13 cellular contexts compared by ENCODE assay signal in the genomic region with DNA sequence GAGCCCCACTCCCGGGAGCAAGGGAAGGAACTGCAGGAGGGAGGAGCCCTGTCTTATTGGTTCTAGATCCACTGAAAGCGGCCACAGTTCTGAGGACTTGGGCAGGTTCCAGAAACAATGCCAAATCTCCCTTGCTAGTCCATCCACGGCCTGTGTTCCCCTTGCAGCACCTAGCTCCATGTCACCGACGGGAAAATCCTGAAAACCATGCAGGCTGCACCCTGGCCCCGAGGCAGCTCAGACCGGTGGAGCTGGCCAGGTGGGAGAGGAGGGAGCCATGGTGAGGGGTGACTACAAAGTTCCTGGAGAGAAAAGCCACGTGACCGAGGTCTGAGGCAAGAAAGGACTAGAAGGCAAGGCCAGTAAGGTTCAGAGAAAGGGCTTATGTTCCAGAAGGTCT. TPM values are rescaled to one million over a fixed set of nuclear protein-coding genes. Genes with fewer than 3 reads are reported as not detected.
A peak's percentile ranks its signal among the peaks of the same experiment; 100 is the strongest.
DNase-seq lines count a peak whose midpoint lies in the region; ATAC-seq and TF ChIP-seq lines count a peak whose summit lies in the region.
"Had no signal": no experiment of that assay in that cellular context is flagged by ENCODE, and none has a peak within 500 bp of the region (broad histone marks: within the 10 kb centered on the region; RNA-seq: fewer than 3 reads in every experiment).

No MANE protein-coding gene starts in this region.

- H3K27me3 Mint-ChIP-seq in neural crest cell (ENCODE audit: low read depth): peaks cover 22% of the 10 kb centered on the region

- peaks cover 0 to 85% (median 16%) of the 10 kb centered on the region in 9 donors for H3K36me3 ChIP-seq in heart right ventricle
- H3K36me3 ChIP-seq in esophagus squamous epithelium: peaks cover 4 to 53% (median 4%) of the 10 kb centered on the region in 3 donors
- H3K36me3 ChIP-seq in urinary bladder (ENCODE audit: insufficient read depth): no peaks in the 10 kb centered on the region

- H3K4me3 ChIP-seq in heart right ventricle (peak overlapping the region in 4 of 10 donors; percentile 10 to 66 (median 14)), esophagus squamous epithelium (no peak overlapping the region), urinary bladder (ENCODE audit: low read depth, low read length) (no peak overlapping the region)
- H3K4me3 ChIP-seq: K562, SJSA1 had no signal

- no peak for TF ChIP-seq POLR2A in esophagus squamous epithelium (IDR thresholded peaks at IDR 0.05)

- no peak for TF ChIP-seq CTCF in heart right ventricle (IDR thresholded peaks at IDR 0.05)
- no peak for TF ChIP-seq CTCF in esophagus squamous epithelium (IDR thresholded peaks at IDR 0.05)
- no peak for TF ChIP-seq CTCF in neural crest cell (conservative IDR thresholded peaks at IDR 0.05)

- DNase-seq in heart right ventricle: no peak
- DNase-seq in Right ventricle myocardium inferior (ENCODE audit: missing footprints): no peak
- no peak for DNase-seq in esophagus squamous epithelium (lab: John Stamatoyannopoulos, UW)
- DNase-seq in neural crest cell (ENCODE audit: low read depth, low spot score): no peak
- DNase-seq in mucosa of gallbladder (ENCODE audit: low spot score): no peak
- DNase-seq in germinal center (ENCODE audit: low spot score): no peak
- DNase-seq: activated naive CD4-positive, alpha-beta T cell treated with Interleukin-2 at 50 U/mL for 16 hours; naive thymus-derived CD4-positive, alpha-beta T cell; NCI-H526 treated with DMSO at 0.1 percent for 48 hours had no signal

- no peaks in the 10 kb centered on the region for H3K27me3 ChIP-seq in heart right ventricle
- H3K27me3 ChIP-seq in esophagus squamous epithelium: no peaks in the 10 kb centered on the region
- H3K27me3 ChIP-seq: SJSA1 had no signal

- no peak overlapping the region for H3K27ac Mint-ChIP-seq in neural crest cell (ENCODE audit: unreplicated experiment)
- H3K27ac Mint-ChIP-seq: naive thymus-derived CD4-positive, alpha-beta T cell had no signal

- H3K4me1 Mint-ChIP-seq in neural crest cell: peaks cover 73% of the 10 kb centered on the region

- peak overlapping the region; percentile 18 to 98 (median 80) for H3K27ac ChIP-seq in heart right ventricle
- peak overlapping the region; percentile 82 to 95 (median 92) for H3K27ac ChIP-seq in esophagus squamous epithelium
- H3K27ac ChIP-seq in urinary bladder (ENCODE audit: low read depth): peak overlapping the region; percentile 63
- H3K27ac ChIP-seq: SJSA1 had no signal

- 60 to 82% methylated on average over 9 of the region's 9 CpGs for WGBS in heart right ventricle, 2 donors
- WGBS in esophagus squamous epithelium, 2 donors: 60 to 69% methylated on average over 5 to 6 of the region's 9 CpGs
- 81% methylated on average over 9 of the region's 9 CpGs for WGBS in urinary bladder

- H3K9me3 ChIP-seq in heart right ventricle: no peaks in the 10 kb centered on the region
- H3K9me3 ChIP-seq in esophagus squamous epithelium: no peaks in the 10 kb centered on the region
- H3K9me3 ChIP-seq: SJSA1 had no signal

- intact Hi-C loops in heart right ventricle (cut with DNase I) (loop anchor here in 4 of 10 donors (5.0 to 10.0 kb wide), 4 partner anchors 52 to 119 kb away; no protein-coding TSS in a partner anchor), Right ventricle myocardium inferior (cut with DNase I) (loop anchor here (2.0 kb wide), 1 partner anchor 120 kb away; no protein-coding TSS in a partner anchor), esophagus squamous epithelium (cut with DNase I) (no loop called here)

- peak in 4 of 8 donors; percentile 1 to 28 (median 4) for ATAC-seq in heart right ventricle
- ATAC-seq in Right ventricle myocardium inferior: no peak
- ATAC-seq in HG02642 (IDR thresholded peaks at IDR 0.05; ENCODE audit: poor library complexity, unreplicated experiment): no peak
- ATAC-seq: K562; naive thymus-derived CD4-positive, alpha-beta T cell had no signal

- H3K36me3 Mint-ChIP-seq in neural crest cell (ENCODE audit: low read depth): peaks cover 5% of the 10 kb centered on the region
- H3K36me3 Mint-ChIP-seq: naive thymus-derived CD4-positive, alpha-beta T cell had no signal

- no peaks in the 10 kb centered on the region for H3K9me3 Mint-ChIP-seq in neural crest cell

- peak overlapping the region; percentile 15 for H3K4me3 Mint-ChIP-seq in neural crest cell
- H3K4me3 Mint-ChIP-seq: naive thymus-derived CD4-positive, alpha-beta T cell had no signal

- H3K4me1 ChIP-seq in heart right ventricle: peaks cover 29 to 97% (median 68%) of the 10 kb centered on the region in 9 donors
- H3K4me1 ChIP-seq in esophagus squamous epithelium: peaks cover 45 to 86% (median 48%) of the 10 kb centered on the region in 3 donors
- no peaks in the 10 kb centered on the region for H3K4me1 ChIP-seq in urinary bladder (ENCODE audit: insufficient read depth)

RNA-seq across cellular contexts. Expression of gene MGLL, which starts 5.5 kb away (rescaled TPM):
- total RNA-seq in heart right ventricle (100 to 1,000 TPM in 1 of 10 donors, 10 to 100 TPM in 9; 52.0 to 103 (median 69.7) TPM), Right ventricle myocardium inferior (74.1 TPM), esophagus squamous epithelium (100 to 1,000 TPM in 1 of 4 donors, 10 to 100 TPM in 3; 36.7 to 146 (median 73.5) TPM), neural crest cell (11.3 and 13.3 TPM in 2 replicates), urinary bladder (23.4 TPM), mucosa of gallbladder (193 TPM)
- polyA plus RNA-seq in heart right ventricle (10 to 100 TPM; 35.7 to 61.5 TPM), urinary bladder (83.0 TPM)
- polyA plus RNA-seq: naive thymus-derived CD4-positive, alpha-beta T cell had no signal
